Comparison of ENCODE assay signal across 21 cellular contexts in the genomic region with DNA sequence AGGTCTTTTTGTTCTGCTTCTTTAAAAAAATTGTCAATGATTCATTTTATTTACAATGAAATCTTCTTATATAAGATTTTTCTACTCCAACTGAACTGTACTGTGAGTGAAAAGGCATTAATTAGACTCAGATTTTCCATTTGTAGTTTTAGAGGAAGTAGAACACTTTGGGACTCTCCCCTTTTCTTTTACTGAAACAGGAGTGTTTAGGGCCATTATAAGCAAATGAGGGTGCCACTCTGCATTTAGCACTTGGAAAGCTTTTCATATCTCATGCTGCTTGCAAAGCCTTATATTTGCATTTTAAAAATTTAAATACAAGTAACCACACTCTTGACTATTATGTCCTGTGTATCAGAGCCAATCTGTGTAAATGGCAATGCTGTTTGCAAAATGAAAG.
"Had no signal": no experiment of that assay in that cellular context is flagged by ENCODE, and none has a peak within 500 bp of the region (broad histone marks: within the 10 kb centered on the region; RNA-seq: fewer than 3 reads in every experiment).

No MANE protein-coding gene starts in this region.

- H3K4me3 ChIP-seq: gastroesophageal sphincter, hepatocyte, right lobe of liver, skin epidermis, suprapubic skin, tibial artery, upper lobe of right lung had no signal

- H3K9me3 ChIP-seq: gastroesophageal sphincter, right lobe of liver, suprapubic skin, tibial artery, upper lobe of right lung had no signal

- H3K27ac ChIP-seq: gastroesophageal sphincter, hepatocyte, right lobe of liver, skin epidermis, suprapubic skin, tibial artery, upper lobe of right lung had no signal

- H3K27me3 ChIP-seq: gastroesophageal sphincter, hepatocyte, right lobe of liver, suprapubic skin, tibial artery, upper lobe of right lung had no signal

- H3K36me3 ChIP-seq: gastroesophageal sphincter, right lobe of liver, suprapubic skin, tibial artery, upper lobe of right lung had no signal

- H3K4me1 ChIP-seq: gastroesophageal sphincter, right lobe of liver, suprapubic skin, tibial artery, upper lobe of right lung had no signal

- DNase-seq: activated B cell treated with CpG ODN at 0.5 μM for 24 hours; activated CD4-positive, alpha-beta T cell treated with anti-CD3 and anti-CD28 coated beads, Interleukin-2, amount 50 U/mL, for 1 hour; activated effector memory CD4-positive, alpha-beta T cell treated with anti-CD3 and anti-CD28 coated beads, Interleukin-2, amount 50 U/mL, for 16 hours; activated naive CD4-positive, alpha-beta T cell treated with anti-CD3 and anti-CD28 coated beads, Interleukin-2, amount 10 ng/mL, durations not matched to agents 7 days and 5 days; activated naive CD8-positive, alpha-beta T cell treated with anti-CD3 and anti-CD28 coated beads, Interleukin-2, amount 10 ng/mL, durations not matched to agents 7 days and 5 days; activated T-cell treated with anti-CD3 and anti-CD28 coated beads for 4 hours; caudate nucleus; left cardiac atrium; left ventricle myocardium superior; mammary epithelial cell; posterior cingulate gyrus; right lobe of liver; stimulated activated CD4-positive, alpha-beta T cell treated with anti-CD3 and anti-CD28 coated beads, Interleukin-12 subunit alpha, Interleukin-12 subunit beta, amount 100 ng/mL, for 4 hours; stimulated activated CD4-positive, alpha-beta T cell treated with anti-CD3 and anti-CD28 coated beads, Interleukin-4, amount 100 ng/mL, for 24 hours; tibial artery; upper lobe of right lung had no signal

- ATAC-seq: gastroesophageal sphincter; left cardiac atrium; left ventricle myocardium superior; right lobe of liver; stimulated activated effector memory CD8-positive, alpha-beta T cell treated with anti-CD3 and anti-CD28 coated beads, Interleukin-12 subunit alpha, Interleukin-12 subunit beta, amount 100 ng/mL, for 72 hours; upper lobe of right lung had no signal
